In genomic region chrX:18893536-18893935, GRCh38 we compare ENCODE assay signal across 17 cellular contexts.
DNase-seq lines count a peak whose midpoint lies in the region; ATAC-seq and TF ChIP-seq lines count a peak whose summit lies in the region.
"Had no signal": no experiment of that assay in that cellular context is flagged by ENCODE, and none has a peak within 500 bp of the region (broad histone marks: within the 10 kb centered on the region; RNA-seq: fewer than 3 reads in every experiment).

No MANE protein-coding gene starts in this region.

- H3K27me3 ChIP-seq in dorsolateral prefrontal cortex (peaks cover 0 to 71% (median 6%) of the 10 kb centered on the region in 45 donors), osteoblast (ENCODE audit: insufficient read depth, low read length) (no peaks in the 10 kb centered on the region), aorta (ENCODE audit: control insufficient read depth in 1 of 2, insufficient read depth in 2 of 2, low read length in 1 of 2) (no peaks in the 10 kb centered on the region), colonic mucosa (no peaks in the 10 kb centered on the region)

- no peak for ATAC-seq in aorta (ENCODE audit: low FRiP score)
- ATAC-seq in GM21515 (IDR thresholded peaks at IDR 0.05; ENCODE audit: unreplicated experiment): no peak
- ATAC-seq: CD8-positive, alpha-beta T cell had no signal

- peaks cover 3% of the 10 kb centered on the region for H3K36me3 ChIP-seq in osteoblast (ENCODE audit: insufficient read depth, low read length)
- no peaks in the 10 kb centered on the region for H3K36me3 ChIP-seq in aorta (ENCODE audit: control insufficient read depth in 1 of 2, insufficient read depth in 2 of 2, low read length in 1 of 2)
- H3K36me3 ChIP-seq in colonic mucosa: no peaks in the 10 kb centered on the region

- H4K20me1 ChIP-seq in osteoblast (ENCODE audit: insufficient read depth, low read length): no peaks in the 10 kb centered on the region

- intact Hi-C loops in dorsolateral prefrontal cortex (cut with DNase I) (loop anchor here in 1 of 2 donors (10.0 kb wide), 3 partner anchors 219 to 499 kb away; partner anchors contain the start of genes CDKL5 and RS1), aorta (cut with DNase I) (no loop called here), colonic mucosa (cut with DNase I) (loop anchor here (10.0 kb wide), 1 partner anchor 469 kb away; the partner anchor contains the start of gene CDKL5)

- no peak for DNase-seq in dorsolateral prefrontal cortex
- DNase-seq in osteoblast (ENCODE audit: insufficient read length, low spot score, missing footprints): peak; percentile 18
- peak; percentile 21 to 49 for DNase-seq in aorta
- DNase-seq in colonic mucosa: no peak
- no peak for DNase-seq in NCI-H146 treated with DMSO at 0.1 percent for 48 hours (lab: John Stamatoyannopoulos, UW; ENCODE audit: unreplicated experiment)
- DNase-seq: Caco-2; CD4-positive, CD25-positive, alpha-beta regulatory T cell; CD8-positive, alpha-beta T cell; DMS153; DND-41; GM23248; HCEC 1CT had no signal

- no peak overlapping the region for H3K4me3 ChIP-seq in dorsolateral prefrontal cortex
- H3K4me3 ChIP-seq in osteoblast (ENCODE audit: insufficient read depth, low read length): no peak overlapping the region
- no peak overlapping the region for H3K4me3 ChIP-seq in aorta (ENCODE audit: low read length in 2 of 2)
- H3K4me3 ChIP-seq in colonic mucosa: no peak overlapping the region
- H3K4me3 ChIP-seq: BLaER1, GM23248 had no signal

- WGBS in aorta, 2 donors: 94 to 99% methylated on average over 11 of the region's 11 CpGs

- H3K4me1 ChIP-seq in osteoblast (ENCODE audit: insufficient read depth, low read length) (peaks cover 6% of the 10 kb centered on the region), aorta (ENCODE audit: control insufficient read depth in 1 of 2, insufficient read depth in 2 of 2, low read length in 2 of 2) (no peaks in the 10 kb centered on the region), colonic mucosa (no peaks in the 10 kb centered on the region)
- H3K4me1 ChIP-seq: Caco-2 had no signal

- H3K27ac ChIP-seq in angular gyrus (ENCODE audit: low read depth, low read length): peak overlapping the region; percentile 62
- peak overlapping the region in 32 of 59 donors; percentile 4 to 88 (median 52) for H3K27ac ChIP-seq in dorsolateral prefrontal cortex
- no peak overlapping the region for H3K27ac ChIP-seq in osteoblast (ENCODE audit: low read depth, low read length)
- no peak overlapping the region for H3K27ac ChIP-seq in aorta (ENCODE audit: low read depth in 1 of 2, low read length in 2 of 2)
- H3K27ac ChIP-seq in colonic mucosa: no peak overlapping the region
- H3K27ac ChIP-seq: 22Rv1, BLaER1, C4-2B, GM23248 had no signal

- H3K4me2 ChIP-seq in osteoblast (ENCODE audit: insufficient read depth, low read length): no peak overlapping the region
- H3K4me2 ChIP-seq: BLaER1 had no signal

- H3K79me2 ChIP-seq in osteoblast (ENCODE audit: insufficient read depth, low read length): no peaks in the 10 kb centered on the region

- H3K9me3 ChIP-seq in osteoblast (ENCODE audit: low read depth, low read length) (no peaks in the 10 kb centered on the region), aorta (ENCODE audit: control insufficient read depth, low read length) (no peaks in the 10 kb centered on the region), colonic mucosa (no peaks in the 10 kb centered on the region)
- H3K9me3 ChIP-seq: BLaER1, Caco-2 had no signal

- TF ChIP-seq CTCF in dorsolateral prefrontal cortex (IDR thresholded peaks at IDR 0.05 in 54 of 56, conservative IDR thresholded peaks at IDR 0.05 in 2 of 56; ENCODE audit: low read depth in 1 of 56, partially characterized antibody in 56 of 56) (no peak), osteoblast (IDR thresholded peaks at IDR 0.05; ENCODE audit: extremely low read depth, low read depth, low read length) (no peak), colonic mucosa (IDR thresholded peaks at IDR 0.05) (no peak)

- H3K9ac ChIP-seq in colonic mucosa (ENCODE audit: low read depth in 2 of 2, low read length in 2 of 2): no peak overlapping the region
- H3K9ac ChIP-seq: BLaER1, GM23248 had no signal

- H2AFZ ChIP-seq in osteoblast (ENCODE audit: low read length): no peak overlapping the region
- H2AFZ ChIP-seq: GM23248 had no signal

Comparison
In these comparisons a context has a peak if more than half of its experiments do, and no peak if none do; other contexts are left out.
1. H3K27ac ChIP-seq: peak in angular gyrus (single experiment) and dorsolateral prefrontal cortex (32 of 59); none in osteoblast (single experiment), aorta (0 of 2) and colonic mucosa (single experiment).
2. DNase-seq: peak in osteoblast (single experiment) and aorta (2 of 2); none in dorsolateral prefrontal cortex (0 of 10), colonic mucosa (single experiment) and NCI-H146 treated with DMSO at 0.1 percent for 48 hours (single experiment).